22 cellular contexts compared by ENCODE assay signal in genomic region chr4:118807659-118808058, GRCh38. TPM values are rescaled to one million over a fixed set of nuclear protein-coding genes. Genes with fewer than 3 reads are reported as not detected.
DNase-seq lines count a peak whose midpoint lies in the region; ATAC-seq, FAIRE-seq and TF ChIP-seq lines count a peak whose summit lies in the region.
"Had no signal": no experiment of that assay in that cellular context is flagged by ENCODE, and none has a peak within 500 bp of the region (broad histone marks: within the 10 kb centered on the region; RNA-seq: fewer than 3 reads in every experiment).

No MANE protein-coding gene starts in this region.

- no peak overlapping the region for H3K4me3 Mint-ChIP-seq in HFFc6
- no peak overlapping the region for H3K4me3 Mint-ChIP-seq in chondrocyte (ENCODE audit: unreplicated experiment)
- H3K4me3 Mint-ChIP-seq: CD4-positive, CD25-positive, alpha-beta regulatory T cell; CD8-positive, alpha-beta T cell had no signal

- TF ChIP-seq CTCF in HFFc6 (IDR thresholded peaks at IDR 0.05) (no peak), chondrocyte (IDR thresholded peaks at IDR 0.05) (no peak), D721Med (IDR thresholded peaks at IDR 0.05; ENCODE audit: insufficient read depth, missing control alignments) (no peak)

- no peak overlapping the region for H2BK120ac ChIP-seq in mesenchymal stem cell (ENCODE audit: low read depth, low read length)

- H3K4me1 Mint-ChIP-seq in HFFc6 (ENCODE audit: low read depth) (peaks cover 54% of the 10 kb centered on the region), chondrocyte (ENCODE audit: low read depth) (peaks cover 41% of the 10 kb centered on the region)

- H3K4me1 ChIP-seq in mesenchymal stem cell (ENCODE audit: control insufficient read depth, insufficient read depth, low read depth, low read length): no peaks in the 10 kb centered on the region
- H3K4me1 ChIP-seq: BLaER1, Caco-2 had no signal

- no peak overlapping the region for H2BK15ac ChIP-seq in mesenchymal stem cell (ENCODE audit: low read depth, poor library complexity, severe bottlenecking)

- H2BK12ac ChIP-seq in mesenchymal stem cell (ENCODE audit: low read length in 2 of 2): no peak overlapping the region

- H3K23ac ChIP-seq in mesenchymal stem cell (ENCODE audit: low read length in 2 of 2): no peak overlapping the region

- H2BK5ac ChIP-seq in mesenchymal stem cell (ENCODE audit: low read depth, low read length, poor library complexity, severe bottlenecking): no peak overlapping the region

- H4K8ac ChIP-seq in mesenchymal stem cell (ENCODE audit: low read length): no peak overlapping the region

- H3K27ac Mint-ChIP-seq in HFFc6: peak overlapping the region; percentile 68
- H3K27ac Mint-ChIP-seq in chondrocyte (ENCODE audit: unreplicated experiment): peak overlapping the region; percentile 52
- H3K27ac Mint-ChIP-seq: CD8-positive, alpha-beta T cell had no signal

- intact Hi-C loops in posterior cingulate gyrus (cut with DNase I): no loop called here

- no peaks in the 10 kb centered on the region for H3K9me3 Mint-ChIP-seq in HFFc6
- H3K9me3 Mint-ChIP-seq in chondrocyte (ENCODE audit: low read depth): no peaks in the 10 kb centered on the region
- H3K9me3 Mint-ChIP-seq: CD4-positive, CD25-positive, alpha-beta regulatory T cell; CD8-positive, alpha-beta T cell had no signal

- H3K9me3 ChIP-seq in mesenchymal stem cell (ENCODE audit: control insufficient read depth, low read length): no peaks in the 10 kb centered on the region
- H3K9me3 ChIP-seq: BLaER1, Caco-2 had no signal

- no peak for FAIRE-seq in D721Med (lab: Jason Lieb, UNC)
- FAIRE-seq: GM12878, H1 had no signal

- H3K4me2 ChIP-seq in mesenchymal stem cell (ENCODE audit: low read length, poor library complexity, severe bottlenecking): no peak overlapping the region
- H3K4me2 ChIP-seq: BLaER1 had no signal

- H3K36me3 Mint-ChIP-seq in HFFc6 (ENCODE audit: low read depth): peaks cover 79% of the 10 kb centered on the region
- H3K36me3 Mint-ChIP-seq in chondrocyte (ENCODE audit: low read depth): peaks cover 61% of the 10 kb centered on the region

- no peak overlapping the region for H3K18ac ChIP-seq in mesenchymal stem cell (ENCODE audit: low read depth in 1 of 2, low read length in 2 of 2)

- H3K79me1 ChIP-seq in mesenchymal stem cell (replicated peaks; ENCODE audit: low read length, poor library complexity, severe bottlenecking): peaks cover 18% of the 10 kb centered on the region

- DNase-seq in HFFc6 (no peak), SK-N-DZ (ENCODE audit: low spot score) (peak; percentile 92), chondrocyte (ENCODE audit: low spot score) (no peak), mesenchymal stem cell (no peak), NCI-H1930 (lab: John Stamatoyannopoulos, UW) (no peak), posterior cingulate gyrus (no peak), D721Med (ENCODE audit: insufficient read length, low spot score) (no peak)
- DNase-seq: Caco-2; CD4-positive, CD25-positive, alpha-beta regulatory T cell; CD8-positive, alpha-beta T cell; DMS 273 treated with DMSO at 0.1 percent for 48 hours; DMS79; EL; GDM1; GM23248; H7; HCEC 1CT had no signal

- no peak overlapping the region for H2AK5ac ChIP-seq in mesenchymal stem cell (ENCODE audit: low read length, severe bottlenecking)

- H3K9ac ChIP-seq in mesenchymal stem cell (ENCODE audit: low read length): peak overlapping the region; percentile 1
- H3K9ac ChIP-seq: BLaER1, GM23248 had no signal

- peaks cover 32 to 93% of the 10 kb centered on the region in 2 experiments for H3K36me3 ChIP-seq in mesenchymal stem cell (ENCODE audit: control insufficient read depth in 1 of 2, insufficient read depth in 2 of 2, low read depth in 1 of 2, low read length in 2 of 2)

- no peak overlapping the region for H3K27ac ChIP-seq in mesenchymal stem cell (ENCODE audit: low read length, poor library complexity, severe bottlenecking)
- H3K27ac ChIP-seq: BLaER1, C4-2B, GM23248 had no signal

- WGBS in mesenchymal stem cell: 100% methylated on average over 1 of the region's 2 CpGs

- H3K4me3 ChIP-seq in mesenchymal stem cell (ENCODE audit: insufficient read depth in 1 of 2, low read depth in 1 of 2, low read length in 2 of 2): no peak overlapping the region
- H3K4me3 ChIP-seq: BLaER1, GM12878, GM23248 had no signal

- H3K27me3 Mint-ChIP-seq in HFFc6 (ENCODE audit: insufficient read depth): no peaks in the 10 kb centered on the region
- no peaks in the 10 kb centered on the region for H3K27me3 Mint-ChIP-seq in chondrocyte (ENCODE audit: low read depth)
- H3K27me3 Mint-ChIP-seq: CD4-positive, CD25-positive, alpha-beta regulatory T cell had no signal

- H3K4ac ChIP-seq in mesenchymal stem cell (ENCODE audit: low read depth in 1 of 2, low read length in 2 of 2): no peak overlapping the region

- no peaks in the 10 kb centered on the region for H3K27me3 ChIP-seq in mesenchymal stem cell (ENCODE audit: control insufficient read depth in 1 of 2, insufficient read depth in 1 of 2, low read length in 2 of 2)
- H3K27me3 ChIP-seq: BLaER1 had no signal

- no peak overlapping the region for H3K14ac ChIP-seq in mesenchymal stem cell (ENCODE audit: low read length in 2 of 2)

- no peak overlapping the region for H4K91ac ChIP-seq in mesenchymal stem cell (ENCODE audit: low read length)

- H2AFZ ChIP-seq in mesenchymal stem cell (ENCODE audit: low read depth, low read length): no peak overlapping the region
- H2AFZ ChIP-seq: GM23248 had no signal

- no peak for ATAC-seq in GM21381 (IDR thresholded peaks at IDR 0.05; ENCODE audit: unreplicated experiment)
- ATAC-seq: CD8-positive, alpha-beta T cell; GM12878 had no signal

RNA-seq across cellular contexts. Expression of gene SEC24D, which starts 28.3 kb away (rescaled TPM):
- 100 to 1,000 TPM; 164 to 198 (median 183) TPM for total RNA-seq in HFFc6 (2021; fragmentation: NEBNext Ultra II Directional; extraction: Animal tissue kit (Norgen Biotek cat#: 25700))
- polyA plus RNA-seq in SK-N-DZ (2014; cell fraction: cytosol; rRNA removed): 18.2 and 20.5 TPM in 2 replicates
- polyA plus RNA-seq in SK-N-DZ (2014; cell fraction: nucleus; rRNA removed): 8.2 and 9.9 TPM in 2 replicates
- total RNA-seq in chondrocyte: 204 to 245 TPM (median 208 TPM) in 3 replicates
- polyA plus RNA-seq in mesenchymal stem cell (2013, experiment 1 of 2): 106 TPM
- polyA plus RNA-seq in mesenchymal stem cell (2013, experiment 2 of 2): 98.8 TPM
